Comparison of ENCODE assay signal across 19 cellular contexts in genomic region chr14:34610101-34610500, GRCh38. TPM values are rescaled to one million over a fixed set of nuclear protein-coding genes. Genes with fewer than 3 reads are reported as not detected.
DNase-seq lines count a peak whose midpoint lies in the region; ATAC-seq and TF ChIP-seq lines count a peak whose summit lies in the region.
"Had no signal": no experiment of that assay in that cellular context is flagged by ENCODE, and none has a peak within 500 bp of the region (broad histone marks: within the 10 kb centered on the region; RNA-seq: fewer than 3 reads in every experiment).

No MANE protein-coding gene starts in this region.

- no peak overlapping the region for H3K4me2 ChIP-seq in mesenchymal stem cell (ENCODE audit: low read length, poor library complexity, severe bottlenecking)
- H3K4me2 ChIP-seq: PC-9 had no signal

- H2BK120ac ChIP-seq in mesenchymal stem cell (ENCODE audit: low read depth, low read length): no peak overlapping the region

- peaks cover 4% of the 10 kb centered on the region for H3K4me1 ChIP-seq in mesenchymal stem cell (ENCODE audit: control insufficient read depth, insufficient read depth, low read depth, low read length)
- H3K4me1 ChIP-seq: Caco-2 had no signal

- H3K36me3 Mint-ChIP-seq in natural killer cell: peaks cover 6% of the 10 kb centered on the region
- H3K36me3 Mint-ChIP-seq in natural killer cell treated with Interleukin-12 subunit alpha and Interleukin-12 subunit beta and Interleukin-15 and Interleukin-18, amount 100 ng/mL, for 72 hours: peaks cover 7% of the 10 kb centered on the region

- H3K9ac ChIP-seq in mesenchymal stem cell (ENCODE audit: low read length): no peak overlapping the region

- no peak for TF ChIP-seq CTCF in natural killer cell (IDR thresholded peaks at IDR 0.05)

- peaks cover 18% of the 10 kb centered on the region for H3K79me1 ChIP-seq in mesenchymal stem cell (replicated peaks; ENCODE audit: low read length, poor library complexity, severe bottlenecking)

- no peaks in the 10 kb centered on the region for H3K9me3 ChIP-seq in mesenchymal stem cell (ENCODE audit: control insufficient read depth, low read length)
- H3K9me3 ChIP-seq: Caco-2 had no signal

- H3K18ac ChIP-seq in mesenchymal stem cell (ENCODE audit: low read depth in 1 of 2, low read length in 2 of 2): no peak overlapping the region

- no peak overlapping the region for H4K91ac ChIP-seq in mesenchymal stem cell (ENCODE audit: low read length)

- H2AK5ac ChIP-seq in mesenchymal stem cell (ENCODE audit: low read length, severe bottlenecking): no peak overlapping the region

- DNase-seq in activated CD8-positive, alpha-beta memory T cell treated with anti-CD3 and anti-CD28 coated beads for 24 hours: peak; percentile 3
- DNase-seq in activated CD8-positive, alpha-beta memory T cell treated with anti-CD3 and anti-CD28 coated beads, Interleukin-2, amount 50 U/mL, for 4 hours: no peak
- DNase-seq in natural killer cell: no peak
- no peak for DNase-seq in natural killer cell treated with Interleukin-12 subunit alpha and Interleukin-12 subunit beta and Interleukin-15 and Interleukin-18, amount 100 ng/mL, for 72 hours (ENCODE audit: low spot score)
- DNase-seq in mesenchymal stem cell: no peak
- no peak for DNase-seq in activated gamma-delta T cell treated with Interleukin-2 at 50 U/mL for 16 hours
- DNase-seq: Caco-2, DMS 273 treated with DMSO at 0.1 percent for 48 hours, DMS79 treated with DMSO at 0.1 percent for 48 hours, Karpas-422, NCI-H1417, NCI-H1694 treated with DMSO at 0.1 percent for 48 hours, NCI-H2081 treated with DMSO at 0.1 percent for 48 hours, PC-9, RPMI8226, SHP77 had no signal

- 100% methylated on average over 2 of the region's 3 CpGs for WGBS in mesenchymal stem cell

- H3K4me3 Mint-ChIP-seq in natural killer cell: no peak overlapping the region
- H3K4me3 Mint-ChIP-seq in natural killer cell treated with Interleukin-12 subunit alpha and Interleukin-12 subunit beta and Interleukin-15 and Interleukin-18, amount 100 ng/mL, for 72 hours: no peak overlapping the region
- H3K4me3 Mint-ChIP-seq: B cell, IgD-negative memory B cell had no signal

- H2BK5ac ChIP-seq in mesenchymal stem cell (ENCODE audit: low read depth, low read length, poor library complexity, severe bottlenecking): peak overlapping the region; percentile 66

- H2BK12ac ChIP-seq in mesenchymal stem cell (ENCODE audit: low read length in 2 of 2): no peak overlapping the region

- ATAC-seq in natural killer cell (no peak), HG03025 (IDR thresholded peaks at IDR 0.05; ENCODE audit: low FRiP score, unreplicated experiment) (no peak)
- no peak for ATAC-seq in natural killer cell treated with Interleukin-12 subunit alpha and Interleukin-12 subunit beta and Interleukin-15 and Interleukin-18, amount 100 ng/mL, for 72 hours

- no peak overlapping the region for H3K27ac ChIP-seq in mesenchymal stem cell (ENCODE audit: low read length, poor library complexity, severe bottlenecking)
- H3K27ac ChIP-seq: PC-9 had no signal

- no peak overlapping the region for H3K4ac ChIP-seq in mesenchymal stem cell (ENCODE audit: low read depth in 1 of 2, low read length in 2 of 2)

- H3K9me3 Mint-ChIP-seq in natural killer cell: no peaks in the 10 kb centered on the region
- H3K9me3 Mint-ChIP-seq in natural killer cell treated with Interleukin-12 subunit alpha and Interleukin-12 subunit beta and Interleukin-15 and Interleukin-18, amount 100 ng/mL, for 72 hours: no peaks in the 10 kb centered on the region
- H3K9me3 Mint-ChIP-seq: IgD-negative memory B cell had no signal

- H2BK15ac ChIP-seq in mesenchymal stem cell (ENCODE audit: low read depth, poor library complexity, severe bottlenecking): no peak overlapping the region

- no peak overlapping the region for H3K14ac ChIP-seq in mesenchymal stem cell (ENCODE audit: low read length in 2 of 2)

- H3K27me3 ChIP-seq in mesenchymal stem cell (ENCODE audit: control insufficient read depth in 1 of 2, insufficient read depth in 1 of 2, low read length in 2 of 2): no peaks in the 10 kb centered on the region

- no peak overlapping the region for H2AFZ ChIP-seq in mesenchymal stem cell (ENCODE audit: low read depth, low read length)
- H2AFZ ChIP-seq: PC-9 had no signal

- H3K4me3 ChIP-seq in mesenchymal stem cell (ENCODE audit: insufficient read depth in 1 of 2, low read depth in 1 of 2, low read length in 2 of 2): no peak overlapping the region
- H3K4me3 ChIP-seq: PC-9 had no signal

- peaks cover 51 to 71% of the 10 kb centered on the region in 2 experiments for H3K36me3 ChIP-seq in mesenchymal stem cell (ENCODE audit: control insufficient read depth in 1 of 2, insufficient read depth in 2 of 2, low read depth in 1 of 2, low read length in 2 of 2)

- no peak overlapping the region for H4K8ac ChIP-seq in mesenchymal stem cell (ENCODE audit: low read length)

- H3K27me3 Mint-ChIP-seq in natural killer cell (ENCODE audit: low read depth in 2 of 2): no peaks in the 10 kb centered on the region
- H3K27me3 Mint-ChIP-seq in natural killer cell treated with Interleukin-12 subunit alpha and Interleukin-12 subunit beta and Interleukin-15 and Interleukin-18, amount 100 ng/mL, for 72 hours: no peaks in the 10 kb centered on the region
- H3K27me3 Mint-ChIP-seq: B cell, IgD-negative memory B cell had no signal

- H3K27ac Mint-ChIP-seq in natural killer cell: peak overlapping the region; percentile 23 to 38
- no peak overlapping the region for H3K27ac Mint-ChIP-seq in natural killer cell treated with Interleukin-12 subunit alpha and Interleukin-12 subunit beta and Interleukin-15 and Interleukin-18, amount 100 ng/mL, for 72 hours
- H3K27ac Mint-ChIP-seq: B cell, IgD-negative memory B cell had no signal

- intact Hi-C loops in natural killer cell (cut with micrococcal nuclease): no loop called here

- no peak overlapping the region for H3K23ac ChIP-seq in mesenchymal stem cell (ENCODE audit: low read length in 2 of 2)

- peaks cover 10 to 13% of the 10 kb centered on the region in 2 donors for H3K4me1 Mint-ChIP-seq in natural killer cell
- peaks cover 5 to 11% of the 10 kb centered on the region in 2 donors for H3K4me1 Mint-ChIP-seq in natural killer cell treated with Interleukin-12 subunit alpha and Interleukin-12 subunit beta and Interleukin-15 and Interleukin-18, amount 100 ng/mL, for 72 hours (ENCODE audit: low read depth in 2 of 2)
- H3K4me1 Mint-ChIP-seq: B cell, IgD-negative memory B cell had no signal

RNA-seq across cellular contexts. Expression of gene SNX6, which starts 19.8 kb away (rescaled TPM):
- 10 to 100 TPM; 62.6 to 77.7 (median 67.1) TPM for total RNA-seq in natural killer cell
- total RNA-seq in natural killer cell treated with Interleukin-12 subunit alpha and Interleukin-12 subunit beta and Interleukin-15 and Interleukin-18, amount 100 ng/mL, for 72 hours: 10 to 100 TPM; 71.0 to 77.3 TPM
- 125 TPM for polyA plus RNA-seq in mesenchymal stem cell (2013, experiment 1 of 2)
- polyA plus RNA-seq in mesenchymal stem cell (2013, experiment 2 of 2): 124 TPM

Comparison
In these comparisons a context has a peak if more than half of its experiments do, and no peak if none do; other contexts are left out.
1. H3K27ac Mint-ChIP-seq: peak in natural killer cell (2 of 2); none in natural killer cell treated with Interleukin-12 subunit alpha and Interleukin-12 subunit beta and Interleukin-15 and Interleukin-18, amount 100 ng/mL, for 72 hours (0 of 2).